ENCODE assay signal across 23 cellular contexts in the genomic region with DNA sequence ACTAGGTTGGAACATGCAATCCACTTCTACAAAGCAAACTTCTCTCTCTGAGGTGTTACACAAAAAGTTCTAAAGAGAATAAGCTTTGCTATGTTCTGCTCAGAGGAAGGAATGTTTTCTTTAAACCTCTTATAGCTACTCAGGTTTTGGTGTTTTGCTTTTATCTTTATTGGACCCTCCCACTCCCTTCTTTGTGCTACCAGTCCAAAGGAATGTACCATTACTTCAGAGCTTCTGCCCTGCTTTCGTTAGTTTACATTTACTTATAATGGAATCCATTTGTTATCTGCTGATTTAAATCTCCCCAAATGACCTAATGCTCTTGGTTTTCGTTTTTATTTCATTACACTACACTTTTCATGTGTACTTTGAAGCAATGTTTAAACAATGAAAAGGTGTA.
DNase-seq lines count a peak whose midpoint lies in the region; ATAC-seq, FAIRE-seq and TF ChIP-seq lines count a peak whose summit lies in the region.
"Had no signal": no experiment of that assay in that cellular context is flagged by ENCODE, and none has a peak within 500 bp of the region (broad histone marks: within the 10 kb centered on the region; RNA-seq: fewer than 3 reads in every experiment).

No MANE protein-coding gene starts in this region.

- peak overlapping the region; percentile 30 for H3K4me3 Mint-ChIP-seq in HFFc6
- no peak overlapping the region for H3K4me3 Mint-ChIP-seq in astrocyte (ENCODE audit: unreplicated experiment)
- H3K4me3 Mint-ChIP-seq: activated CD8-positive, alpha-beta T cell treated with anti-CD3 and anti-CD28 coated beads, Interleukin-2, amount 10 ng/mL, durations not matched to agents 7 days and 5 days; activated naive CD4-positive, alpha-beta T cell treated with anti-CD3 and anti-CD28 coated beads, Interleukin-2, amount 50 U/mL, for 24 hours; activated T-cell treated with anti-CD3 and anti-CD28 coated beads, Interleukin-2, amount 50 U/mL, for 24 hours; CD8-positive, alpha-beta memory T cell; natural killer cell treated with Interleukin-12 subunit alpha and Interleukin-12 subunit beta and Interleukin-15 and Interleukin-18, amount 100 ng/mL, for 72 hours; stimulated activated naive CD8-positive, alpha-beta T cell treated with anti-CD3 and anti-CD28 coated beads, Interleukin-15, amount 100 ng/mL, for 72 hours had no signal

- peak overlapping the region; percentile 18; the same call in 1 of the 2 replicates for H3K27ac Mint-ChIP-seq in HFFc6
- peak overlapping the region; percentile 67 for H3K27ac Mint-ChIP-seq in astrocyte (ENCODE audit: unreplicated experiment)
- H3K27ac Mint-ChIP-seq: activated CD8-positive, alpha-beta T cell treated with anti-CD3 and anti-CD28 coated beads, Interleukin-2, amount 10 ng/mL, durations not matched to agents 7 days and 5 days; activated naive CD4-positive, alpha-beta T cell treated with anti-CD3 and anti-CD28 coated beads, Interleukin-2, amount 50 U/mL, for 24 hours; activated T-cell treated with anti-CD3 and anti-CD28 coated beads, Interleukin-2, amount 50 U/mL, for 24 hours; natural killer cell treated with Interleukin-12 subunit alpha and Interleukin-12 subunit beta and Interleukin-15 and Interleukin-18, amount 100 ng/mL, for 72 hours; stimulated activated naive CD8-positive, alpha-beta T cell treated with anti-CD3 and anti-CD28 coated beads, Interleukin-15, amount 100 ng/mL, for 72 hours had no signal

- intact Hi-C loops in left lung (cut with DNase I) (no loop called here), sigmoid colon (cut with DNase I) (no loop called here), head of caudate nucleus (cut with DNase I) (no loop called here)

- no peaks in the 10 kb centered on the region for H4K20me1 ChIP-seq in astrocyte (ENCODE audit: insufficient read depth, low read length)

- no peak for FAIRE-seq in astrocyte (lab: Jason Lieb, UNC)
- FAIRE-seq: GM12892 had no signal

- no peak overlapping the region for H3K4me3 ChIP-seq in astrocyte (ENCODE audit: insufficient read depth, low read depth, low read length)
- no peak overlapping the region for H3K4me3 ChIP-seq in left lung
- H3K4me3 ChIP-seq in sigmoid colon = no peak overlapping the region
- H3K4me3 ChIP-seq: body of pancreas, heart right ventricle, transverse colon had no signal

- TF ChIP-seq CTCF in HFFc6 (IDR thresholded peaks at IDR 0.05) (no peak), astrocyte (IDR thresholded peaks at IDR 0.05; ENCODE audit: insufficient read depth, low read depth, low read length) (no peak), left lung (IDR thresholded peaks at IDR 0.05) (no peak), sigmoid colon (IDR thresholded peaks at IDR 0.05) (no peak)

- H3K79me2 ChIP-seq in astrocyte (ENCODE audit: insufficient read depth, low read length) = no peaks in the 10 kb centered on the region

- TF ChIP-seq POLR2A in sigmoid colon (IDR thresholded peaks at IDR 0.05) = no peak

- H3K9me3 Mint-ChIP-seq in HFFc6 = no peaks in the 10 kb centered on the region
- peaks cover under 1% of the 10 kb centered on the region for H3K9me3 Mint-ChIP-seq in astrocyte (ENCODE audit: unreplicated experiment)
- H3K9me3 Mint-ChIP-seq: activated naive CD4-positive, alpha-beta T cell treated with anti-CD3 and anti-CD28 coated beads, Interleukin-2, amount 50 U/mL, for 24 hours; natural killer cell treated with Interleukin-12 subunit alpha and Interleukin-12 subunit beta and Interleukin-15 and Interleukin-18, amount 100 ng/mL, for 72 hours had no signal

- no peaks in the 10 kb centered on the region for H3K27me3 Mint-ChIP-seq in HFFc6 (ENCODE audit: insufficient read depth)
- H3K27me3 Mint-ChIP-seq in astrocyte (ENCODE audit: low read depth, unreplicated experiment) = no peaks in the 10 kb centered on the region
- H3K27me3 Mint-ChIP-seq: activated naive CD4-positive, alpha-beta T cell treated with anti-CD3 and anti-CD28 coated beads, Interleukin-2, amount 50 U/mL, for 24 hours; activated T-cell treated with anti-CD3 and anti-CD28 coated beads, Interleukin-2, amount 50 U/mL, for 24 hours; CD8-positive, alpha-beta memory T cell; natural killer cell treated with Interleukin-12 subunit alpha and Interleukin-12 subunit beta and Interleukin-15 and Interleukin-18, amount 100 ng/mL, for 72 hours; stimulated activated naive CD8-positive, alpha-beta T cell treated with anti-CD3 and anti-CD28 coated beads, Interleukin-15, amount 100 ng/mL, for 72 hours had no signal

- whole genome bisulfite sequencing in sigmoid colon, 2 donors = 53 to 69% methylated on average over 2 of the region's 2 CpGs

- H3K27me3 ChIP-seq in astrocyte (ENCODE audit: insufficient read depth, low read length) (no peaks in the 10 kb centered on the region), left lung (no peaks in the 10 kb centered on the region), sigmoid colon (no peaks in the 10 kb centered on the region)
- H3K27me3 ChIP-seq: body of pancreas, heart right ventricle, transverse colon had no signal

- H3K27ac ChIP-seq in astrocyte (ENCODE audit: low read depth, low read length) = no peak overlapping the region
- peak overlapping the region; percentile 34 to 35 for H3K27ac ChIP-seq in left lung
- H3K27ac ChIP-seq in sigmoid colon = peak overlapping the region in 3 of 4 donors; percentile 23 to 73 (median 65)
- H3K27ac ChIP-seq: body of pancreas had no signal

- H3K4me1 ChIP-seq in astrocyte (ENCODE audit: insufficient read depth, low read length) (no peaks in the 10 kb centered on the region), left lung (peaks cover 0 to 8% of the 10 kb centered on the region in 2 donors), sigmoid colon (peaks cover 0 to 41% (median 33%) of the 10 kb centered on the region in 4 donors)
- H3K4me1 ChIP-seq: body of pancreas had no signal

- H3K4me1 Mint-ChIP-seq in HFFc6 (ENCODE audit: low read depth) (peaks cover 40% of the 10 kb centered on the region), astrocyte (ENCODE audit: low read depth, unreplicated experiment) (peaks cover 33% of the 10 kb centered on the region)
- H3K4me1 Mint-ChIP-seq: activated naive CD4-positive, alpha-beta T cell treated with anti-CD3 and anti-CD28 coated beads, Interleukin-2, amount 50 U/mL, for 24 hours; stimulated activated naive CD8-positive, alpha-beta T cell treated with anti-CD3 and anti-CD28 coated beads, Interleukin-15, amount 100 ng/mL, for 72 hours had no signal

- H3K36me3 ChIP-seq in astrocyte (ENCODE audit: insufficient read depth, low read length) (no peaks in the 10 kb centered on the region), left lung (no peaks in the 10 kb centered on the region), sigmoid colon (no peaks in the 10 kb centered on the region)
- H3K36me3 ChIP-seq: transverse colon had no signal

- H3K9ac ChIP-seq in astrocyte (ENCODE audit: low read length) = no peak overlapping the region

- ATAC-seq in left lung (peak; percentile 74), HG03378 (IDR thresholded peaks at IDR 0.05; ENCODE audit: unreplicated experiment) (no peak)
- ATAC-seq: activated CD4-positive, CD25-positive, alpha-beta regulatory T cell treated with anti-CD3 and anti-CD28 coated beads, Interleukin-2, amount 50 U/mL, for 24 hours; activated CD8-positive, alpha-beta T cell treated with anti-CD3 and anti-CD28 coated beads, Interleukin-2, amount 10 ng/mL, durations not matched to agents 7 days and 5 days; body of pancreas; natural killer cell treated with Interleukin-12 subunit alpha and Interleukin-12 subunit beta and Interleukin-15 and Interleukin-18, amount 100 ng/mL, for 72 hours; stimulated activated naive CD8-positive, alpha-beta T cell treated with anti-CD3 and anti-CD28 coated beads, Interleukin-15, amount 100 ng/mL, for 72 hours had no signal

- no peak overlapping the region for H2AFZ ChIP-seq in astrocyte (ENCODE audit: low read depth, low read length)

- no peak for TF ChIP-seq EP300 in sigmoid colon (IDR thresholded peaks at IDR 0.05)

- H3K4me2 ChIP-seq in astrocyte (ENCODE audit: low read length) = no peak overlapping the region

- peaks cover 2% of the 10 kb centered on the region; the same call in 1 of the 2 replicates for H3K36me3 Mint-ChIP-seq in HFFc6 (ENCODE audit: low read depth)
- peaks cover 4% of the 10 kb centered on the region for H3K36me3 Mint-ChIP-seq in astrocyte (ENCODE audit: low read depth, unreplicated experiment)

- DNase-seq in HFFc6 (peak; percentile 41), astrocyte (ENCODE audit: low read depth) (peak; percentile 75), left lung (no peak), sigmoid colon (no peak), head of caudate nucleus (no peak), SIG-M5 (lab: John Stamatoyannopoulos, UW) (no peak)
- DNase-seq in stimulated activated CD4-positive, alpha-beta T cell treated with anti-CD3 and anti-CD28 coated beads, Interleukin-1b, Interleukin-23, amount 100 ng/mL, for 48 hours = no peak
- DNase-seq: activated CD8-positive, alpha-beta T cell treated with anti-CD3 and anti-CD28 coated beads, Interleukin-2, amount 10 ng/mL, durations not matched to agents 7 days and 5 days; activated T-cell treated with anti-CD3 and anti-CD28 coated beads, Interleukin-2, amount 50 U/mL, for 24 hours; body of pancreas; CD8-positive, alpha-beta memory T cell; H7; heart right ventricle; NCI-H1105 treated with DMSO at 0.1 percent for 48 hours; NCI-H2107; NCI-H524 treated with DMSO at 0.1 percent for 48 hours; stimulated activated naive CD8-positive, alpha-beta T cell treated with anti-CD3 and anti-CD28 coated beads, Interleukin-15, amount 100 ng/mL, for 72 hours; transverse colon had no signal

- no peaks in the 10 kb centered on the region for H3K9me3 ChIP-seq in astrocyte (ENCODE audit: insufficient read depth, low read depth, low read length)
- peaks cover 0 to 2% of the 10 kb centered on the region in 2 donors for H3K9me3 ChIP-seq in left lung
- H3K9me3 ChIP-seq in sigmoid colon = no peaks in the 10 kb centered on the region
- H3K9me3 ChIP-seq: body of pancreas, transverse colon had no signal

Comparison
In these comparisons a context has a peak if more than half of its experiments do, and no peak if none do; other contexts are left out.
1. DNase-seq: peak in HFFc6 (single experiment) and astrocyte (single experiment); none in left lung (0 of 2), sigmoid colon (single experiment), head of caudate nucleus (0 of 42), SIG-M5 (single experiment) and stimulated activated CD4-positive, alpha-beta T cell treated with anti-CD3 and anti-CD28 coated beads, Interleukin-1b, Interleukin-23, amount 100 ng/mL, for 48 hours (single experiment).